15 cellular contexts compared by ENCODE assay signal in the genomic region with DNA sequence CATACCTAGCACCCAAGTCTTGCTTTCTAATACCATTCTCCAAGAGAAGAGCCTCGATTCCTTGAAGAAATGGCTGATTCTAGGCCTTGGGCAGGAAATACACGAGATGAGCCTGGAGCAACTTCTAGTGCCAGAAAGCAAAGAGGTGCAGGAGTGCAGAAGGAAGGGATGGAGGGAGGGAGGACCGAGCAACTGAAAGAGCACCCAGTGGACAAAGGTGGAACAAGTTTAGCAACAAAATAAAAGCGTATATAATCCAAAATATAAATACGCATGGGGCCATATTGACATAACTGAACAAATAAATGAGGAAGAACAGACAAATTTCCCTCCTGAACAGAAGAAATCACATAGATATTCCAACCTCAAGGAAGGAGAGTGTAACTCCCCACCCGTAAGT.
"Had no signal": no experiment of that assay in that cellular context is flagged by ENCODE, and none has a peak within 500 bp of the region (broad histone marks: within the 10 kb centered on the region; RNA-seq: fewer than 3 reads in every experiment).

No MANE protein-coding gene starts in this region.

- H3K4me3 Mint-ChIP-seq: activated CD4-positive, alpha-beta T cell treated with anti-CD3 and anti-CD28 coated beads for 36 hours; activated CD8-positive, alpha-beta T cell treated with anti-CD3 and anti-CD28 coated beads for 36 hours; activated naive CD4-positive, alpha-beta T cell treated with anti-CD3 and anti-CD28 coated beads for 36 hours; activated T-helper 1 cell treated with anti-CD3 and anti-CD28 coated beads, Interleukin-12 subunit alpha, Interleukin-12 subunit beta, Interleukin-2, Interleukin-4 antibody, amounts not matched to agents 30 ng/mL and 10 ng/mL and 1 ng/mL, durations not matched to agents 14 hours and 24 hours and 36 hours; dendritic cell treated with granulocyte-macrophage colony-stimulating factor and Interleukin-4, amounts not matched to agents 40 ng/mL and 50 ng/mL, for 4 days; stimulated activated memory B cell treated with anti-CD40 and anti-IgM and Interleukin-4, amounts not matched to agents 10 μg/mL and 1 μg/mL and 100 μg/mL, for 72 hours had no signal

- DNase-seq: activated CD4-positive, alpha-beta T cell treated with anti-CD3 and anti-CD28 coated beads for 36 hours; activated CD8-positive, alpha-beta memory T cell treated with anti-CD3 and anti-CD28 coated beads, Interleukin-2, amount 50 U/mL, for 4 hours; activated CD8-positive, alpha-beta T cell treated with anti-CD3 and anti-CD28 coated beads for 36 hours; activated naive CD4-positive, alpha-beta T cell treated with anti-CD3 and anti-CD28 coated beads for 36 hours; body of pancreas; cerebellar nuclear complex; left cardiac atrium; naive thymus-derived CD4-positive, alpha-beta T cell; posterior cingulate gyrus; right cardiac atrium; T-helper 9 cell; trophoblast cell had no signal

- H3K9me3 Mint-ChIP-seq: activated CD8-positive, alpha-beta T cell treated with anti-CD3 and anti-CD28 coated beads for 36 hours; activated naive CD4-positive, alpha-beta T cell treated with anti-CD3 and anti-CD28 coated beads for 36 hours; activated T-helper 1 cell treated with anti-CD3 and anti-CD28 coated beads, Interleukin-12 subunit alpha, Interleukin-12 subunit beta, Interleukin-2, Interleukin-4 antibody, amounts not matched to agents 30 ng/mL and 10 ng/mL and 1 ng/mL, durations not matched to agents 14 hours and 24 hours and 36 hours; dendritic cell treated with granulocyte-macrophage colony-stimulating factor and Interleukin-4, amounts not matched to agents 40 ng/mL and 50 ng/mL, for 4 days; stimulated activated memory B cell treated with anti-CD40 and anti-IgM and Interleukin-4, amounts not matched to agents 10 μg/mL and 1 μg/mL and 100 μg/mL, for 72 hours had no signal

- H3K27ac Mint-ChIP-seq: activated CD4-positive, alpha-beta T cell treated with anti-CD3 and anti-CD28 coated beads for 36 hours; activated CD8-positive, alpha-beta T cell treated with anti-CD3 and anti-CD28 coated beads for 36 hours; activated naive CD4-positive, alpha-beta T cell treated with anti-CD3 and anti-CD28 coated beads for 36 hours; dendritic cell treated with granulocyte-macrophage colony-stimulating factor and Interleukin-4, amounts not matched to agents 40 ng/mL and 50 ng/mL, for 4 days; stimulated activated memory B cell treated with anti-CD40 and anti-IgM and Interleukin-4, amounts not matched to agents 10 μg/mL and 1 μg/mL and 100 μg/mL, for 72 hours had no signal

- ATAC-seq: activated CD4-positive, alpha-beta T cell treated with anti-CD3 and anti-CD28 coated beads for 36 hours; activated CD8-positive, alpha-beta T cell treated with anti-CD3 and anti-CD28 coated beads for 36 hours; body of pancreas; naive thymus-derived CD4-positive, alpha-beta T cell; right cardiac atrium; stimulated activated memory B cell treated with anti-CD40 and anti-IgM and Interleukin-4, amounts not matched to agents 10 μg/mL and 1 μg/mL and 100 μg/mL, for 72 hours had no signal

- H3K27me3 Mint-ChIP-seq: activated CD4-positive, alpha-beta T cell treated with anti-CD3 and anti-CD28 coated beads for 36 hours; activated CD8-positive, alpha-beta T cell treated with anti-CD3 and anti-CD28 coated beads for 36 hours; dendritic cell treated with granulocyte-macrophage colony-stimulating factor and Interleukin-4, amounts not matched to agents 40 ng/mL and 50 ng/mL, for 4 days; naive thymus-derived CD4-positive, alpha-beta T cell; stimulated activated memory B cell treated with anti-CD40 and anti-IgM and Interleukin-4, amounts not matched to agents 10 μg/mL and 1 μg/mL and 100 μg/mL, for 72 hours had no signal
